ENCODE assay signal across 22 cellular contexts in genomic region chr6:148398686-148399085, GRCh38. TPM values are rescaled to one million over a fixed set of nuclear protein-coding genes. Genes with fewer than 3 reads are reported as not detected.
A peak's percentile ranks its signal among the peaks of the same experiment; 100 is the strongest.
DNase-seq lines count a peak whose midpoint lies in the region; ATAC-seq and TF ChIP-seq lines count a peak whose summit lies in the region.
"Had no signal": no experiment of that assay in that cellular context is flagged by ENCODE, and none has a peak within 500 bp of the region (broad histone marks: within the 10 kb centered on the region; RNA-seq: fewer than 3 reads in every experiment).

No MANE protein-coding gene starts in this region.

- H3K4me1 ChIP-seq in right atrium auricular region (peaks cover 0 to 55% of the 10 kb centered on the region in 2 donors), right cardiac atrium (ENCODE audit: control insufficient read depth, insufficient read depth, low read length) (peaks cover 17% of the 10 kb centered on the region), gastroesophageal sphincter (peaks cover 0 to 63% (median 10%) of the 10 kb centered on the region in 3 donors), upper lobe of right lung (peaks cover 41% of the 10 kb centered on the region)
- H3K4me1 ChIP-seq: Peyer's patch had no signal

- DNase-seq in right atrium auricular region (ENCODE audit: low spot score) (no peak), right cardiac atrium (no peak), sciatic nerve (ENCODE audit: low spot score) (no peak), upper lobe of right lung (no peak), ACHN (no peak), NCI-H1417 (lab: John Stamatoyannopoulos, UW) (no peak)
- DNase-seq: activated naive CD4-positive, alpha-beta T cell; activated T-cell treated with anti-CD3 and anti-CD28 coated beads, Interleukin-2, amount 50 U/mL, for 4 hours; natural killer cell; NCI-H2029 treated with DMSO at 0.1 percent for 48 hours; NCI-H510A; Peyer's patch; posterior cingulate gyrus; stimulated activated CD4-positive, alpha-beta T cell treated with anti-CD3 and anti-CD28 coated beads, Interleukin-4, amount 100 ng/mL, for 1 hour; stimulated activated naive CD4-positive, alpha-beta T cell treated with Interleukin-2 at 50 U/mL for 16 hours had no signal

- 26% methylated on average over 1 of the region's 1 CpG for WGBS in right cardiac atrium
- 0 to 53% methylated on average over 1 of the region's 1 CpG for WGBS in gastroesophageal sphincter (ENCODE audit: low coverage in 1 of 2), 2 donors

- no peak for ATAC-seq in right cardiac atrium
- ATAC-seq in gastroesophageal sphincter = no peak
- ATAC-seq in sciatic nerve = peak; percentile 38
- no peak for ATAC-seq in upper lobe of right lung
- ATAC-seq in HG03432 (IDR thresholded peaks at IDR 0.05; ENCODE audit: unreplicated experiment) = no peak
- ATAC-seq: activated T-cell treated with anti-CD3 and anti-CD28 coated beads, Interleukin-2, amount 50 U/mL, for 4 hours; GM23338; natural killer cell had no signal

- H3K36me3 ChIP-seq in right atrium auricular region (no peaks in the 10 kb centered on the region), gastroesophageal sphincter (no peaks in the 10 kb centered on the region), upper lobe of right lung (no peaks in the 10 kb centered on the region)
- H3K36me3 ChIP-seq: adrenal gland, cardiac muscle cell, Peyer's patch had no signal

- TF ChIP-seq POLR2A in gastroesophageal sphincter (IDR thresholded peaks at IDR 0.05) = no peak

- H3K4me3 ChIP-seq in right atrium auricular region (no peak overlapping the region), right cardiac atrium (ENCODE audit: low read length) (no peak overlapping the region), gastroesophageal sphincter (no peak overlapping the region), upper lobe of right lung (no peak overlapping the region)
- H3K4me3 ChIP-seq: adrenal gland, cardiac muscle cell, GM23338, Peyer's patch, SJSA1, skin epidermis had no signal

- TF ChIP-seq CTCF in right atrium auricular region (IDR thresholded peaks at IDR 0.05) (no peak), gastroesophageal sphincter (IDR thresholded peaks at IDR 0.05) (no peak), upper lobe of right lung (IDR thresholded peaks at IDR 0.05) (no peak)

- no peak for TF ChIP-seq EP300 in gastroesophageal sphincter (IDR thresholded peaks at IDR 0.05)

- in situ Hi-C loops in ACHN (cut with HindIII; ENCODE audit: low pct_ligation_motif_present, low pct_unique_long_range_greater_than_20kb, low sequenced_read_pairs) = no loop called here

- no peaks in the 10 kb centered on the region for H3K27me3 ChIP-seq in right atrium auricular region
- H3K27me3 ChIP-seq in right cardiac atrium (ENCODE audit: control insufficient read depth, insufficient read depth) = no peaks in the 10 kb centered on the region
- H3K27me3 ChIP-seq in gastroesophageal sphincter = no peaks in the 10 kb centered on the region
- no peaks in the 10 kb centered on the region for H3K27me3 ChIP-seq in upper lobe of right lung
- H3K27me3 ChIP-seq: adrenal gland, cardiac muscle cell, Peyer's patch, SJSA1 had no signal

- intact Hi-C loops in right cardiac atrium (cut with DNase I) = no loop called here
- intact Hi-C loops in sciatic nerve (cut with DNase I) = no loop called here
- intact Hi-C loops in upper lobe of right lung (cut with DNase I) = no loop called here

- H3K27ac ChIP-seq in right atrium auricular region = peak overlapping the region; percentile 28 to 51
- H3K27ac ChIP-seq in right cardiac atrium (ENCODE audit: low read length) = no peak overlapping the region
- H3K27ac ChIP-seq in gastroesophageal sphincter = peak overlapping the region in 3 of 4 donors; percentile 40 to 59 (median 45)
- H3K27ac ChIP-seq in upper lobe of right lung = peak overlapping the region; percentile 63
- H3K27ac ChIP-seq: cardiac muscle cell, SJSA1 had no signal

- H3K9me3 ChIP-seq in right atrium auricular region = no peaks in the 10 kb centered on the region
- no peaks in the 10 kb centered on the region for H3K9me3 ChIP-seq in right cardiac atrium (ENCODE audit: control insufficient read depth, low read length)
- no peaks in the 10 kb centered on the region for H3K9me3 ChIP-seq in gastroesophageal sphincter
- H3K9me3 ChIP-seq in upper lobe of right lung = no peaks in the 10 kb centered on the region
- H3K9me3 ChIP-seq: adrenal gland, Peyer's patch, SJSA1 had no signal

RNA-seq across cellular contexts. Expression of gene SASH1, which starts 56.0 kb away (rescaled TPM):
- total RNA-seq in right atrium auricular region (10 to 100 TPM; 39.0 to 42.3 TPM), right cardiac atrium (10 to 100 TPM; 25.3 to 33.2 (median 29.5) TPM), gastroesophageal sphincter (10 to 100 TPM; 48.9 to 78.9 (median 64.6) TPM), sciatic nerve (118 TPM), upper lobe of right lung (108 TPM)
- polyA plus RNA-seq in right cardiac atrium = 14.1 TPM
